Comparison of ENCODE assay signal across 26 cellular contexts in the genomic region with DNA sequence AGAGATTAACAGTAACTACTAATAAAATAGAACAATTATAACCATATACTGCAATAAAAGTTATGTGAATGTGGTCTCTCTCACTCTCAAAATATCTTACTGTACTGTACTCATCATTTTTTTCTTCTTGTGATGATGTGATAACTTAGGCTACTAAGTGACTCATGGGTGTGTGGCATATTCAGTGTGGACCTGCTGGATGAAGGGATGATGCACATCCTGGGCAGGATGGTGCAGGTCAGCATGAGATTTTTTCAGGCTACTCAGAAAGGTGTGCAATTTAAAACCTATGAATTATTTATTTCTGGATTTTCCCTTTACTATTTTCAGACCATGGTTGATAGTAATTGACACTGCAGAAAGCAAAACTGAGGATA.
DNase-seq lines count a peak whose midpoint lies in the region; FAIRE-seq and TF ChIP-seq lines count a peak whose summit lies in the region.
"Had no signal": no experiment of that assay in that cellular context is flagged by ENCODE, and none has a peak within 500 bp of the region (broad histone marks: within the 10 kb centered on the region; RNA-seq: fewer than 3 reads in every experiment).

No MANE protein-coding gene starts in this region.

- H3K4me3 ChIP-seq in astrocyte (ENCODE audit: insufficient read depth, low read depth, low read length) (no peak overlapping the region), keratinocyte (ENCODE audit: control insufficient read depth in 2 of 3, extremely low read depth in 1 of 3, insufficient read depth in 2 of 3, low read depth in 1 of 3, low read length in 3 of 3) (no peak overlapping the region), H7 (ENCODE audit: insufficient read depth, low read depth, low read length) (no peak overlapping the region)
- H3K4me3 ChIP-seq: body of pancreas, heart right ventricle, neural progenitor cell, spleen had no signal

- no peaks in the 10 kb centered on the region for H3K36me3 Mint-ChIP-seq in astrocyte (ENCODE audit: low read depth, unreplicated experiment)
- H3K36me3 Mint-ChIP-seq: CD14-positive monocyte, neural progenitor cell, type B pancreatic cell, WTC11 had no signal

- H2AFZ ChIP-seq in astrocyte (ENCODE audit: low read depth, low read length), result no peak overlapping the region
- H2AFZ ChIP-seq in keratinocyte (ENCODE audit: control insufficient read depth, low read length), result no peak overlapping the region
- H2AFZ ChIP-seq: neural progenitor cell had no signal

- peak; percentile 64 for DNase-seq in EH (ENCODE audit: low read depth)
- DNase-seq in HTR-8/SVneo (ENCODE audit: insufficient read length, low spot score), result no peak
- DNase-seq in astrocyte (ENCODE audit: low read depth), result peak; percentile 42
- DNase-seq in keratinocyte (ENCODE audit: low read depth, low spot score), result peak; percentile 79
- no peak for DNase-seq in H7
- no peak for DNase-seq in caudate nucleus (lab: John Stamatoyannopoulos, UW)
- DNase-seq in DMS 273 (lab: John Stamatoyannopoulos, UW; ENCODE audit: unreplicated experiment), result no peak
- DNase-seq in ureter (ENCODE audit: low spot score), result no peak
- DNase-seq: activated CD4-positive, alpha-beta T cell treated with anti-CD3 and anti-CD28 coated beads, Interleukin-2, amount 10 ng/mL, durations not matched to agents 7 days and 5 days; activated T-cell treated with anti-CD3 and anti-CD28 coated beads, Interleukin-2, amount 50 U/mL, for 24 hours; body of pancreas; foreskin fibroblast; heart right ventricle; KBM-7; mesenchymal stem cell; NCI-H146; NCI-H510A; posterior cingulate gyrus; right cardiac atrium; SIG-M5; spleen; stimulated activated CD4-positive, alpha-beta T cell treated with anti-CD3 and anti-CD28 coated beads, Interleukin-2, amount 100 ng/mL, for 48 hours had no signal

- H3K9me3 ChIP-seq in astrocyte (ENCODE audit: insufficient read depth, low read depth, low read length), result no peaks in the 10 kb centered on the region
- H3K9me3 ChIP-seq in keratinocyte (ENCODE audit: control insufficient read depth, low read depth, low read length), result no peaks in the 10 kb centered on the region
- H3K9me3 ChIP-seq: body of pancreas, heart right ventricle, spleen had no signal

- H3K9ac ChIP-seq in astrocyte (ENCODE audit: low read length) (no peak overlapping the region), keratinocyte (ENCODE audit: control insufficient read depth, extremely low read depth, insufficient read depth, low read length) (peak overlapping the region; percentile 30)
- H3K9ac ChIP-seq: neural progenitor cell had no signal

- dilution Hi-C loops in keratinocyte (cut with MboI; ENCODE audit: extremely low pct_ligation_motif_present, low sequenced_read_pairs), result no loop called here

- H3K9me1 ChIP-seq in keratinocyte (ENCODE audit: control insufficient read depth, extremely low read depth, insufficient read depth, low read length), result no peaks in the 10 kb centered on the region

- no peak overlapping the region for H3K4me2 ChIP-seq in astrocyte (ENCODE audit: low read length)
- H3K4me2 ChIP-seq in keratinocyte (ENCODE audit: control insufficient read depth, extremely low read depth, insufficient read depth, low read depth, low read length), result peak overlapping the region; percentile 76
- H3K4me2 ChIP-seq: neural progenitor cell had no signal

- no peak overlapping the region for H3K27ac ChIP-seq in astrocyte (ENCODE audit: low read depth, low read length)
- peak overlapping the region; percentile 90 for H3K27ac ChIP-seq in keratinocyte (ENCODE audit: control insufficient read depth, insufficient read depth, low read length)
- H3K27ac ChIP-seq in caudate nucleus (ENCODE audit: low read depth, low read length), result no peak overlapping the region
- H3K27ac ChIP-seq: body of pancreas, heart right ventricle, neural progenitor cell, spleen had no signal

- H3K4me1 ChIP-seq in astrocyte (ENCODE audit: insufficient read depth, low read length), result no peaks in the 10 kb centered on the region
- H3K4me1 ChIP-seq in keratinocyte (ENCODE audit: control insufficient read depth, extremely low read depth, insufficient read depth, low read length), result peaks cover 51% of the 10 kb centered on the region
- H3K4me1 ChIP-seq: body of pancreas, neural progenitor cell, spleen had no signal

- H4K20me1 ChIP-seq in astrocyte (ENCODE audit: insufficient read depth, low read length) (no peaks in the 10 kb centered on the region), keratinocyte (ENCODE audit: control insufficient read depth, extremely low read depth, insufficient read depth, low read length) (no peaks in the 10 kb centered on the region)

- H3K27ac Mint-ChIP-seq in astrocyte (ENCODE audit: unreplicated experiment), result no peak overlapping the region
- H3K27ac Mint-ChIP-seq: activated CD4-positive, alpha-beta T cell treated with anti-CD3 and anti-CD28 coated beads, Interleukin-2, amount 10 ng/mL, durations not matched to agents 7 days and 5 days; activated T-cell treated with anti-CD3 and anti-CD28 coated beads, Interleukin-2, amount 50 U/mL, for 24 hours; CD14-positive monocyte; neural progenitor cell; type B pancreatic cell; WTC11 had no signal

- H3K79me2 ChIP-seq in astrocyte (ENCODE audit: insufficient read depth, low read length), result no peaks in the 10 kb centered on the region
- no peaks in the 10 kb centered on the region for H3K79me2 ChIP-seq in keratinocyte (ENCODE audit: control insufficient read depth, insufficient read depth, low read length)

- no peak for TF ChIP-seq CTCF in astrocyte (IDR thresholded peaks at IDR 0.05; ENCODE audit: insufficient read depth, low read depth, low read length)
- TF ChIP-seq CTCF in keratinocyte (optimal IDR thresholded peaks at IDR 0.05 in 1 of 3, IDR thresholded peaks at IDR 0.05 in 1 of 3, conservative IDR thresholded peaks at IDR 0.05 in 1 of 3; ENCODE audit: extremely low read depth in 1 of 3, insufficient read depth in 2 of 3, low read length in 3 of 3), result no peak

- H3K27me3 ChIP-seq in astrocyte (ENCODE audit: insufficient read depth, low read length) (no peaks in the 10 kb centered on the region), keratinocyte (ENCODE audit: control insufficient read depth, extremely low read depth, insufficient read depth, low read length) (no peaks in the 10 kb centered on the region), H7 (ENCODE audit: control insufficient read depth, insufficient read depth, low read length) (no peaks in the 10 kb centered on the region)
- H3K27me3 ChIP-seq: body of pancreas, heart right ventricle, neural progenitor cell, spleen had no signal

- peaks cover 2% of the 10 kb centered on the region for H3K27me3 Mint-ChIP-seq in astrocyte (ENCODE audit: low read depth, unreplicated experiment)
- H3K27me3 Mint-ChIP-seq: activated CD4-positive, alpha-beta T cell treated with anti-CD3 and anti-CD28 coated beads, Interleukin-2, amount 10 ng/mL, durations not matched to agents 7 days and 5 days; activated T-cell treated with anti-CD3 and anti-CD28 coated beads, Interleukin-2, amount 50 U/mL, for 24 hours had no signal

- peak; percentile 49 for FAIRE-seq in HTR-8/SVneo (lab: Jason Lieb, UNC)
- no peak for FAIRE-seq in astrocyte (lab: Jason Lieb, UNC)
- peak; percentile 96 for FAIRE-seq in keratinocyte (lab: Jason Lieb, UNC)

- H3K4me3 Mint-ChIP-seq in astrocyte (ENCODE audit: unreplicated experiment), result no peak overlapping the region
- H3K4me3 Mint-ChIP-seq: activated CD4-positive, alpha-beta T cell treated with anti-CD3 and anti-CD28 coated beads, Interleukin-2, amount 10 ng/mL, durations not matched to agents 7 days and 5 days; activated T-cell treated with anti-CD3 and anti-CD28 coated beads, Interleukin-2, amount 50 U/mL, for 24 hours; CD14-positive monocyte; neural progenitor cell; type B pancreatic cell; WTC11 had no signal

- H3K36me3 ChIP-seq in astrocyte (ENCODE audit: insufficient read depth, low read length) (no peaks in the 10 kb centered on the region), keratinocyte (ENCODE audit: control insufficient read depth in 2 of 2, extremely low read depth in 1 of 2, insufficient read depth in 2 of 2, low read length in 2 of 2) (no peaks in the 10 kb centered on the region), H7 (replicated peaks; ENCODE audit: control insufficient read depth, insufficient read depth, low read length) (no peaks in the 10 kb centered on the region)
- H3K36me3 ChIP-seq: heart right ventricle, neural progenitor cell, spleen had no signal

- H3K9me3 Mint-ChIP-seq in astrocyte (ENCODE audit: unreplicated experiment), result peaks cover 4% of the 10 kb centered on the region
- H3K9me3 Mint-ChIP-seq: activated CD4-positive, alpha-beta T cell treated with anti-CD3 and anti-CD28 coated beads, Interleukin-2, amount 10 ng/mL, durations not matched to agents 7 days and 5 days; activated T-cell treated with anti-CD3 and anti-CD28 coated beads, Interleukin-2, amount 50 U/mL, for 24 hours; WTC11 had no signal

- H3K4me1 Mint-ChIP-seq in astrocyte (ENCODE audit: low read depth, unreplicated experiment), result no peaks in the 10 kb centered on the region
- H3K4me1 Mint-ChIP-seq: activated CD4-positive, alpha-beta T cell treated with anti-CD3 and anti-CD28 coated beads, Interleukin-2, amount 10 ng/mL, durations not matched to agents 7 days and 5 days; CD14-positive monocyte; neural progenitor cell had no signal

Comparison
In these comparisons a context has a peak if more than half of its experiments do, and no peak if none do; other contexts are left out.
1. DNase-seq: peak in EH (single experiment), astrocyte (single experiment) and keratinocyte (single experiment); none in HTR-8/SVneo (single experiment), H7 (single experiment), caudate nucleus (0 of 61), DMS 273 (single experiment) and ureter (single experiment).